Comparison of ENCODE assay signal across 8 cellular contexts in the genomic region with DNA sequence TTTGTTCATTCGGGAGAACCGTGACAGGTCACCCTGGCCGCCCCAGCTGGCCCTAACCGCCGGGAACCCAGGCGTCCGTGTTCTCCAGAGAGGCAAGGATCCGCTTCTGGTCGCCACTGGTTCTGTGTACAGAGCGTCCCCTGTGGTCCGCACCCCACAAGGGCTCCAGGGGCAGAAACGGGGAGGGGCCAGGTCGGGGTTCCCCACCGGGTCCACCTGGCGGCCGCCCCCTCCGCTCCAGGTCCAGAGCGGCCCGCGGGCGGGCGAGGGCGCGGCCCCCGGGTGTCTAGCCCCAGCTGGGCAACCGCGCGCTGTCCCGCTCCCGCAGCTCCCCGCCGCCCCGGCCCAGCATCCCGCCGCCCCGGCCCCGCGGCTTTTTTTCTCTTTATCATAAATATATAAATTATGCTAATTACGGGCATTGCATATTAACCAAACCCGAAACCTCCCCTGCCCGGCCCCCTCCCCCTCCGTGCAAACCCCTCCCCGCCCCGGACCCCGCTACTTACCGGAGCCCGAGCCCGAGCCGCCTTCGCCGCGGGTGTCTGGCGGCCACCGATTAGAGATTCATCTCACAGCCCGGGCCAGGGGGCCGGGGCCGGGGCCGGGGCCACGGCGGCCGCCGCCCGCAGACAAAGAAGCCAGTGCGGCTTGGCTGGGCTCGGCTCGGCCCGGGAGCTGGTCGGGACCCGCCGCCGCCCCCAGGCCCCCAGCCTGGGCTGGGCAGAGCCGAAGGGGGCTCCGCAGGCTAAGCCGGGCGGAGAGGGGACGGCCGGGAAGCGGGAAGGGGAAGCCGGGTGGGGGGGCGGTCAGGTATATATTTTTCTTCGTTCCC. TPM values are rescaled to one million over a fixed set of nuclear protein-coding genes. Genes with fewer than 3 reads are reported as not detected.
DNase-seq lines count a peak whose midpoint lies in the region; ATAC-seq, FAIRE-seq and TF ChIP-seq lines count a peak whose summit lies in the region.

No MANE protein-coding gene starts in this region.

- H2AFZ ChIP-seq in keratinocyte (ENCODE audit: control insufficient read depth, low read length): peak overlapping the region; percentile 76

- H3K4me3 ChIP-seq in HUES6 (ENCODE audit: low read depth, low read length): peak overlapping the region; percentile 62
- H3K4me3 ChIP-seq in cardiac fibroblast (replicated peaks in 1 of 2; ENCODE audit: low read depth in 2 of 2, low read length in 2 of 2): peak overlapping the region; percentile 71 to 73
- H3K4me3 ChIP-seq in keratinocyte (ENCODE audit: control insufficient read depth in 2 of 3, extremely low read depth in 1 of 3, insufficient read depth in 2 of 3, low read depth in 1 of 3, low read length in 3 of 3): peak overlapping the region; percentile 65 to 84 (median 83)

- DNase-seq in AG20443 (ENCODE audit: low spot score): peak; percentile 84
- peak; percentile 6 for DNase-seq in activated CD4-positive, CD25-positive, alpha-beta regulatory T cell treated with anti-CD3 and anti-CD28 coated beads, Interleukin-2, amount 50 U/mL, for 16 hours (ENCODE audit: low read depth, low spot score)
- peak in 1 of 2 donors; percentile 35 for DNase-seq in cardiac fibroblast (ENCODE audit: low read depth in 2 of 2)
- DNase-seq in keratinocyte (ENCODE audit: low read depth, low spot score): no peak
- peak; percentile 21 to 28 for DNase-seq in stimulated activated CD4-positive, alpha-beta T cell treated with anti-CD3 and anti-CD28 coated beads, Interleukin-15, amount 100 ng/mL, for 1 hour (ENCODE audit: low read depth in 1 of 2, low spot score in 1 of 2)
- no peak for DNase-seq in NOMO-1 treated with DMSO at 0.1 percent for 48 hours (lab: John Stamatoyannopoulos, UW; ENCODE audit: unreplicated experiment)

- H4K20me1 ChIP-seq in keratinocyte (ENCODE audit: control insufficient read depth, extremely low read depth, insufficient read depth, low read length): no peaks in the 10 kb centered on the region

- H3K9me1 ChIP-seq in keratinocyte (ENCODE audit: control insufficient read depth, extremely low read depth, insufficient read depth, low read length): no peaks in the 10 kb centered on the region

- peak; percentile 41 for ATAC-seq in GM19324 (IDR thresholded peaks at IDR 0.05; ENCODE audit: low FRiP score, unreplicated experiment)

- FAIRE-seq in keratinocyte (lab: Jason Lieb, UNC): no peak

- dilution Hi-C loops in keratinocyte (cut with MboI; ENCODE audit: extremely low pct_ligation_motif_present, low sequenced_read_pairs): no loop called here

- H3K27ac ChIP-seq in HUES6 (ENCODE audit: low read depth, low read length) (peak overlapping the region; percentile 89), keratinocyte (ENCODE audit: control insufficient read depth, insufficient read depth, low read length) (no peak overlapping the region)

- TF ChIP-seq CTCF in cardiac fibroblast (IDR thresholded peaks at IDR 0.05; ENCODE audit: low read depth, low read length): no peak
- TF ChIP-seq CTCF in keratinocyte (optimal IDR thresholded peaks at IDR 0.05 in 1 of 3, IDR thresholded peaks at IDR 0.05 in 1 of 3, conservative IDR thresholded peaks at IDR 0.05 in 1 of 3; ENCODE audit: extremely low read depth in 1 of 3, insufficient read depth in 2 of 3, low read length in 3 of 3): peak in 2 of 3 experiments; percentile 3 to 46

- H3K79me2 ChIP-seq in keratinocyte (ENCODE audit: control insufficient read depth, insufficient read depth, low read length): no peaks in the 10 kb centered on the region

- peak overlapping the region; percentile 97 for H3K4me2 ChIP-seq in keratinocyte (ENCODE audit: control insufficient read depth, extremely low read depth, insufficient read depth, low read depth, low read length)

- H3K4me1 ChIP-seq in HUES6 (ENCODE audit: control insufficient read depth, insufficient read depth, low read length): peaks cover 25% of the 10 kb centered on the region
- peaks cover 8% of the 10 kb centered on the region for H3K4me1 ChIP-seq in keratinocyte (ENCODE audit: control insufficient read depth, extremely low read depth, insufficient read depth, low read length)

- H3K9me3 ChIP-seq in HUES6 (ENCODE audit: control insufficient read depth, insufficient read depth, low read depth, low read length) (no peaks in the 10 kb centered on the region), keratinocyte (ENCODE audit: control insufficient read depth, low read depth, low read length) (no peaks in the 10 kb centered on the region)

- H3K9ac ChIP-seq in HUES6 (ENCODE audit: low read length): peak overlapping the region; percentile 80
- peak overlapping the region; percentile 58 for H3K9ac ChIP-seq in keratinocyte (ENCODE audit: control insufficient read depth, extremely low read depth, insufficient read depth, low read length)

- H3K36me3 ChIP-seq in HUES6 (ENCODE audit: control insufficient read depth, insufficient read depth, low read length): no peaks in the 10 kb centered on the region
- H3K36me3 ChIP-seq in keratinocyte (ENCODE audit: control insufficient read depth in 2 of 2, extremely low read depth in 1 of 2, insufficient read depth in 2 of 2, low read length in 2 of 2): no peaks in the 10 kb centered on the region

- H3K27me3 ChIP-seq in HUES6 (ENCODE audit: control insufficient read depth, insufficient read depth, low read length) (no peaks in the 10 kb centered on the region), keratinocyte (ENCODE audit: control insufficient read depth, extremely low read depth, insufficient read depth, low read length) (no peaks in the 10 kb centered on the region)

RNA-seq across cellular contexts. Expression of a gene that starts 0.5 kb away (rescaled TPM):
- 0.29 to 0.45 TPM (median 0.42 TPM) in 3 replicates for polyA plus RNA-seq in keratinocyte
- polyA plus RNA-seq in keratinocyte (2011; ENCODE audit: low read depth): 0.32 TPM
- 0.23 and 0.55 TPM in 2 replicates for polyA plus RNA-seq in keratinocyte (2011; cell fraction: cytosol; rRNA removed)
- 1.6 and 1.9 TPM in 2 replicates for polyA plus RNA-seq in keratinocyte (2011; cell fraction: nucleus; rRNA removed)
- polyA plus RNA-seq in keratinocyte (2012; ENCODE audit: low replicate concordance): 0.49 and 1.8 TPM in 2 replicates
- 0.13 to 0.98 TPM (median 0.16 TPM) in 3 replicates for polyA minus RNA-seq in keratinocyte
- polyA minus RNA-seq in keratinocyte (2011; cell fraction: cytosol; rRNA and poly(A)+ RNA removed): 3.1 TPM
- polyA minus RNA-seq in keratinocyte (2011; cell fraction: nucleus; rRNA and poly(A)+ RNA removed): 0.95 and 1.7 TPM in 2 replicates

RNA-seq across cellular contexts. Expression of a gene that starts 21.3 kb away (rescaled TPM):
- polyA plus RNA-seq in keratinocyte: 199 to 239 TPM (median 232 TPM) in 3 replicates
- polyA plus RNA-seq in keratinocyte (2011; ENCODE audit: low read depth): 46.6 TPM
- polyA plus RNA-seq in keratinocyte (2011; cell fraction: cytosol; rRNA removed): 200 TPM in 2 replicates
- polyA plus RNA-seq in keratinocyte (2011; cell fraction: nucleus; rRNA removed): 123 and 139 TPM in 2 replicates
- 142 and 183 TPM in 2 replicates for polyA plus RNA-seq in keratinocyte (2012; ENCODE audit: low replicate concordance)
- 220 to 398 TPM (median 296 TPM) in 3 replicates for polyA minus RNA-seq in keratinocyte
- polyA minus RNA-seq in keratinocyte (2011; cell fraction: cytosol; rRNA and poly(A)+ RNA removed): 102 TPM
- polyA minus RNA-seq in keratinocyte (2011; cell fraction: nucleus; rRNA and poly(A)+ RNA removed): 40.1 and 49.1 TPM in 2 replicates

RNA-seq across cellular contexts. Expression of a gene that starts 44.4 kb away (rescaled TPM):
- 17.0 to 28.7 TPM (median 27.2 TPM) in 3 replicates for polyA plus RNA-seq in keratinocyte
- polyA plus RNA-seq in keratinocyte (2011; ENCODE audit: low read depth): 25.8 TPM
- polyA plus RNA-seq in keratinocyte (2011; cell fraction: cytosol; rRNA removed): 20.5 and 30.8 TPM in 2 replicates
- polyA plus RNA-seq in keratinocyte (2011; cell fraction: nucleus; rRNA removed): 36.7 and 39.7 TPM in 2 replicates
- polyA plus RNA-seq in keratinocyte (2012; ENCODE audit: low replicate concordance): 18.4 and 22.6 TPM in 2 replicates
- polyA minus RNA-seq in keratinocyte: 6.7 to 15.8 TPM (median 9.6 TPM) in 3 replicates
- 5.2 TPM for polyA minus RNA-seq in keratinocyte (2011; cell fraction: cytosol; rRNA and poly(A)+ RNA removed)
- polyA minus RNA-seq in keratinocyte (2011; cell fraction: nucleus; rRNA and poly(A)+ RNA removed): 9.6 and 20.7 TPM in 2 replicates

RNA-seq across cellular contexts. Expression of a gene that starts 52.9 kb away (rescaled TPM):
- polyA plus RNA-seq in keratinocyte: 42.9 to 63.3 TPM (median 52.1 TPM) in 3 replicates
- polyA plus RNA-seq in keratinocyte (2011; ENCODE audit: low read depth): 19.0 TPM
- 62.2 and 69.4 TPM in 2 replicates for polyA plus RNA-seq in keratinocyte (2011; cell fraction: cytosol; rRNA removed)
- polyA plus RNA-seq in keratinocyte (2011; cell fraction: nucleus; rRNA removed): 47.6 and 53.1 TPM in 2 replicates
- polyA plus RNA-seq in keratinocyte (2012; ENCODE audit: low replicate concordance): 36.6 and 45.5 TPM in 2 replicates
- 29.1 to 66.6 TPM (median 34.8 TPM) in 3 replicates for polyA minus RNA-seq in keratinocyte
- polyA minus RNA-seq in keratinocyte (2011; cell fraction: cytosol; rRNA and poly(A)+ RNA removed): 26.3 TPM
- polyA minus RNA-seq in keratinocyte (2011; cell fraction: nucleus; rRNA and poly(A)+ RNA removed): 7.5 and 15.5 TPM in 2 replicates

Comparison
In these comparisons a context has a peak if more than half of its experiments do, and no peak if none do; other contexts are left out.
1. DNase-seq: peak in AG20443 (single experiment), activated CD4-positive, CD25-positive, alpha-beta regulatory T cell treated with anti-CD3 and anti-CD28 coated beads, Interleukin-2, amount 50 U/mL, for 16 hours (single experiment) and stimulated activated CD4-positive, alpha-beta T cell treated with anti-CD3 and anti-CD28 coated beads, Interleukin-15, amount 100 ng/mL, for 1 hour (2 of 2); none in keratinocyte (single experiment) and NOMO-1 treated with DMSO at 0.1 percent for 48 hours (single experiment).
2. Peak in every context shown above with its lines, with median percentiles within 50 percentile points of each other: H3K4me3 ChIP-seq.